ENCODE assay signal across 15 cellular contexts in genomic region chr4:88335092-88335665, GRCh38. TPM values are rescaled to one million over a fixed set of nuclear protein-coding genes. Genes with fewer than 3 reads are reported as not detected.
DNase-seq lines count a peak whose midpoint lies in the region; ATAC-seq and TF ChIP-seq lines count a peak whose summit lies in the region.
"Had no signal": no experiment of that assay in that cellular context is flagged by ENCODE, and none has a peak within 500 bp of the region (broad histone marks: within the 10 kb centered on the region; RNA-seq: fewer than 3 reads in every experiment).

No MANE protein-coding gene starts in this region.

- H3K36me3 ChIP-seq in neuronal stem cell (replicated peaks in 1 of 2; ENCODE audit: control insufficient read depth in 2 of 2, insufficient read depth in 2 of 2, low read length in 2 of 2) (no peaks in the 10 kb centered on the region), gastroesophageal sphincter (no peaks in the 10 kb centered on the region)

- H2BK12ac ChIP-seq in neuronal stem cell (ENCODE audit: low read length): no peak overlapping the region

- WGBS in neuronal stem cell (ENCODE audit: extremely low coverage in 2 of 2, insufficient read length in 2 of 2, insufficient replicate concordance in 1 of 2), 2 donors: no CpG with 5 or more reads among the region's 11 CpGs
- 13 to 45% methylated on average over 2 to 5 of the region's 11 CpGs for WGBS in gastroesophageal sphincter (ENCODE audit: low coverage in 1 of 2), 2 donors

- H3K4me1 ChIP-seq in neuronal stem cell (ENCODE audit: control insufficient read depth in 2 of 2, insufficient read depth in 1 of 2, low read depth in 1 of 2, low read length in 2 of 2) (peaks cover 0 to 2% of the 10 kb centered on the region in 2 donors), gastroesophageal sphincter (peaks cover 0 to under 1% (median 0%) of the 10 kb centered on the region in 3 donors)

- H2AK5ac ChIP-seq in neuronal stem cell (ENCODE audit: low read depth, low read length): no peak overlapping the region

- DNase-seq in ELF-1 (ENCODE audit: low read depth, low spot score) (peak; percentile 18), RPMI7951 (ENCODE audit: low read depth) (peak; percentile 1), foreskin fibroblast (peak; percentile 83 to 91), neuronal stem cell (ENCODE audit: low spot score) (no peak), GM03348 (ENCODE audit: low spot score) (no peak), GF-D8 (lab: John Stamatoyannopoulos, UW) (no peak)
- DNase-seq: AML-193; DND-41; Karpas-422; NCI-H2081 treated with DMSO at 0.1 percent for 48 hours; stimulated activated CD4-positive, alpha-beta T cell treated with anti-CD3 and anti-CD28 coated beads, Interleukin-4, amount 100 ng/mL, for 4 hours; stimulated activated naive CD4-positive, alpha-beta T cell treated with Interleukin-2 at 50 U/mL for 16 hours; T-helper 17 cell had no signal

- TF ChIP-seq EP300 in gastroesophageal sphincter (IDR thresholded peaks at IDR 0.05): no peak

- no peaks in the 10 kb centered on the region for H3K9me3 ChIP-seq in neuronal stem cell (replicated peaks in 1 of 2; ENCODE audit: control insufficient read depth in 2 of 2, insufficient read depth in 1 of 2, low read depth in 1 of 2, low read length in 2 of 2)
- no peaks in the 10 kb centered on the region for H3K9me3 ChIP-seq in gastroesophageal sphincter

- H3K4ac ChIP-seq in neuronal stem cell (ENCODE audit: low read length): no peak overlapping the region

- no peaks in the 10 kb centered on the region for H3K79me1 ChIP-seq in neuronal stem cell (ENCODE audit: low read depth, low read length)

- H4K8ac ChIP-seq in neuronal stem cell (ENCODE audit: low read depth, low read length): no peak overlapping the region

- no peak overlapping the region for H4K91ac ChIP-seq in neuronal stem cell (ENCODE audit: low read depth, low read length, poor library complexity)

- ATAC-seq in gastroesophageal sphincter (no peak), GM18505 (IDR thresholded peaks at IDR 0.05; ENCODE audit: unreplicated experiment) (no peak)
- ATAC-seq: T-helper 17 cell had no signal

- H3K18ac ChIP-seq in neuronal stem cell (ENCODE audit: low read length): no peak overlapping the region

- H3K14ac ChIP-seq in neuronal stem cell (ENCODE audit: low read length): no peak overlapping the region

- H3K27ac ChIP-seq in neuronal stem cell (replicated peaks; ENCODE audit: low read length) (no peak overlapping the region), gastroesophageal sphincter (no peak overlapping the region)

- H3K9ac ChIP-seq in neuronal stem cell (ENCODE audit: low read depth, low read length, poor library complexity): no peak overlapping the region

- H2BK120ac ChIP-seq in neuronal stem cell (ENCODE audit: low read depth, low read length): no peak overlapping the region

- peak overlapping the region; percentile 63 for H2AFZ ChIP-seq in neuronal stem cell (ENCODE audit: low read length)

- no peak for TF ChIP-seq CTCF in foreskin fibroblast (IDR thresholded peaks at IDR 0.05; ENCODE audit: low read depth, low read length)
- no peak for TF ChIP-seq CTCF in gastroesophageal sphincter (IDR thresholded peaks at IDR 0.05)

- H3K4me2 ChIP-seq in neuronal stem cell (ENCODE audit: insufficient read depth, low read length, poor library complexity, severe bottlenecking): no peak overlapping the region

- no peak for TF ChIP-seq POLR2A in gastroesophageal sphincter (IDR thresholded peaks at IDR 0.05)
- TF ChIP-seq POLR2A in GM18505 (IDR thresholded peaks at IDR 0.05; ENCODE audit: borderline replicate concordance, extremely low read depth, insufficient read depth, insufficient read length): no peak

- H2BK15ac ChIP-seq in neuronal stem cell (ENCODE audit: low read length): no peak overlapping the region

- H3K4me3 ChIP-seq in foreskin fibroblast (ENCODE audit: low read depth in 1 of 2, low read length in 2 of 2) (no peak overlapping the region), neuronal stem cell (ENCODE audit: low read length in 2 of 2) (no peak overlapping the region), gastroesophageal sphincter (no peak overlapping the region)

- H2BK5ac ChIP-seq in neuronal stem cell (ENCODE audit: low read length): no peak overlapping the region

- no peak overlapping the region for H3K23ac ChIP-seq in neuronal stem cell (ENCODE audit: low read depth, low read length, poor library complexity)

- H3K27me3 ChIP-seq in neuronal stem cell (ENCODE audit: control insufficient read depth in 3 of 3, insufficient read depth in 3 of 3, low read depth in 1 of 3, low read length in 3 of 3) (no peaks in the 10 kb centered on the region), gastroesophageal sphincter (no peaks in the 10 kb centered on the region)

RNA-seq across cellular contexts. Expression of gene HERC6, which starts 43.5 kb away (rescaled TPM):
- 6.8 and 13.7 TPM in 2 replicates for total RNA-seq in RPMI7951 (2014; rRNA removed; shearing (Covaris generic))
- 0.11 TPM for polyA plus RNA-seq in neuronal stem cell (2013, experiment 1 of 2)
- polyA plus RNA-seq in neuronal stem cell (2013, experiment 2 of 2): 0.12 TPM
- total RNA-seq in gastroesophageal sphincter: 1 to 10 TPM; 4.4 to 7.5 (median 5.1) TPM

RNA-seq across cellular contexts. Expression of gene PPM1K, which starts 50.8 kb away (rescaled TPM):
- 7.1 and 8.7 TPM in 2 replicates for total RNA-seq in RPMI7951 (2014; rRNA removed; shearing (Covaris generic))
- polyA plus RNA-seq in neuronal stem cell (2013, experiment 1 of 2): 6.3 TPM
- polyA plus RNA-seq in neuronal stem cell (2013, experiment 2 of 2): 6.2 TPM
- 10 to 100 TPM; 18.9 to 59.3 (median 38.2) TPM for total RNA-seq in gastroesophageal sphincter

Comparison
In these comparisons a context has a peak if more than half of its experiments do, and no peak if none do; other contexts are left out.
1. DNase-seq: peak in ELF-1 (single experiment), RPMI7951 (single experiment) and foreskin fibroblast (2 of 2); none in neuronal stem cell (single experiment), GM03348 (single experiment) and GF-D8 (single experiment).